Comparison of ENCODE assay signal across 9 cellular contexts in the genomic region with DNA sequence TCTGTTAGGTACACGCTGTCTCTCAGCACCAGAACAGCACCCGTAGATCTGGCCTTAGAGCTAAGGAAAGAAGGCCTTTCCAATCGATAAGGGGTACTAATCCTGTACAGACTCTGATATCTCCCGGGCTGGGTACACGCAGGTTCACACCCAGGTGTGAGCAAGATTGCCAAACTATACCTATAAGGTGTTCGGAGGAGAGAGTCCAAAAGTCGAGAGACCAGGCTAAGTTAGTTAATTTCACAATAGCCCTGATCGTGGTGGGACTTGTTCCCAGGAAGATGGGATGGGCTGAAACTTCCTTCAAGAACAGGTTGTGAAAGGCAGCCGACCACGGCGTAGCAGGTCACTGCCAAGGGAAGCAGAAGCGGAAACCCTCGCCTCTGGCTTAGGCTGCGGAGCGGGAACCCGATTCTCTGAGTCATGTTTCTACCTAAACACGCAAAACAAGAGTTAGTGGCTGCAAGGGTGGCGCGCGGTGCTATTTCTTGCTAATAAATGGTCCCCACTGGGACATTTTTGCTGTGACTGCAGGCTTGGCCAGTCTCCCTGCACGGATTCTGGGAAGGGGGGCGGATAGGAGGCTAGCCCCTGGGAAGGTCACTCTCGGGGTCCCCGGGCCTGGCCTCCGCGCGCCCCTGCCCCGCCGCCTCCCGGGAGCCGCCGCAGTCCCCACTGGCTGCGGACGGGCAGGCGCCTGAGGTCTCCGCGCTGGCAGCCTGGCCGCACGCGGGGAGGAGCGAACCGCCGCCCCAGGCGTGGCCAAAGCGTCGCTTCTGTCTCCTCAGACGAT.
A peak's percentile ranks its signal among the peaks of the same experiment; 100 is the strongest.
DNase-seq lines count a peak whose midpoint lies in the region; TF ChIP-seq lines count a peak whose summit lies in the region.
"Had no signal": no experiment of that assay in that cellular context is flagged by ENCODE, and none has a peak within 500 bp of the region (broad histone marks: within the 10 kb centered on the region; RNA-seq: fewer than 3 reads in every experiment).

No MANE protein-coding gene starts in this region.

- H3K79me2 ChIP-seq in MM.1S (ENCODE audit: low read length), result no peaks in the 10 kb centered on the region

- H3K27me3 Mint-ChIP-seq in immature natural killer cell (ENCODE audit: low read depth in 3 of 3), result peaks cover 10 to 18% (median 16%) of the 10 kb centered on the region in 3 donors

- intact Hi-C loops in ascending aorta (cut with DNase I), result no loop called here

- H3F3A ChIP-seq in MM.1S (ENCODE audit: insufficient read depth, low read length), result no peaks in the 10 kb centered on the region

- H3K4me3 ChIP-seq in ascending aorta, result peak overlapping the region; percentile 26 to 51
- no peak overlapping the region for H3K4me3 ChIP-seq in MM.1S (ENCODE audit: low read length)

- peak overlapping the region in 2 of 5 donors; percentile 22 to 24 for H3K4me3 Mint-ChIP-seq in immature natural killer cell

- H2AFZ ChIP-seq in MM.1S (ENCODE audit: low read length), result no peak overlapping the region

- peaks cover 0 to 2% (median 0%) of the 10 kb centered on the region in 6 donors for H3K9me3 Mint-ChIP-seq in immature natural killer cell

- H3K36me3 ChIP-seq in ascending aorta, result no peaks in the 10 kb centered on the region
- no peaks in the 10 kb centered on the region for H3K36me3 ChIP-seq in MM.1S (replicated peaks; ENCODE audit: insufficient read depth, low read length)

- H4K20me1 ChIP-seq in MM.1S (ENCODE audit: insufficient read depth, low read length), result no peaks in the 10 kb centered on the region

- peak; percentile 54 for DNase-seq in 8988T
- peak; percentile 64 for DNase-seq in GM20000 (ENCODE audit: low spot score)
- DNase-seq in NOMO-1 treated with DMSO at 0.1 percent for 48 hours (lab: John Stamatoyannopoulos, UW; ENCODE audit: unreplicated experiment), result peak; percentile 62
- DNase-seq in ascending aorta (ENCODE audit: low spot score in 2 of 2), result peak in 1 of 2 donors; percentile 70
- peak in 2 of 3 donors; percentile 1 to 2 for DNase-seq in immature natural killer cell
- DNase-seq in stimulated activated CD4-positive, alpha-beta T cell treated with anti-CD3 and anti-CD28 coated beads, Interleukin-1b, Interleukin-23, amount 100 ng/mL, for 48 hours, result peak; percentile 28
- DNase-seq in MM.1S, result no peak
- DNase-seq in HCEC 1CT, result no peak

- H3K4me1 ChIP-seq in ascending aorta (no peaks in the 10 kb centered on the region), MM.1S (ENCODE audit: low read length) (no peaks in the 10 kb centered on the region)

- H3K36me3 Mint-ChIP-seq in immature natural killer cell, result no peaks in the 10 kb centered on the region

- H3K27ac ChIP-seq in ascending aorta (no peak overlapping the region), MM.1S (ENCODE audit: low read length) (no peak overlapping the region)
- H3K27ac ChIP-seq: C4-2B had no signal

- H3K4me1 Mint-ChIP-seq in immature natural killer cell, result peaks cover 0 to 5% of the 10 kb centered on the region in 2 donors

- H3K9me2 ChIP-seq in MM.1S (replicated peaks; ENCODE audit: insufficient read depth, low read length), result no peaks in the 10 kb centered on the region

- no peaks in the 10 kb centered on the region for H3K27me3 ChIP-seq in ascending aorta
- H3K27me3 ChIP-seq in MM.1S (replicated peaks; ENCODE audit: insufficient read depth, low read length), result no peaks in the 10 kb centered on the region

- TF ChIP-seq CTCF in GM20000 (IDR thresholded peaks at IDR 0.05; ENCODE audit: extremely low read depth, missing control alignments), result no peak
- TF ChIP-seq CTCF in ascending aorta (IDR thresholded peaks at IDR 0.05), result no peak
- TF ChIP-seq CTCF in MM.1S (IDR thresholded peaks at IDR 0.05; ENCODE audit: low read length), result no peak

- no peak overlapping the region for H3K27ac Mint-ChIP-seq in immature natural killer cell

- no peak overlapping the region; the same call in 1 of the 2 replicates for H3K4me2 ChIP-seq in MM.1S (ENCODE audit: low read depth, low read length)

- no peaks in the 10 kb centered on the region for H3K9me3 ChIP-seq in ascending aorta
- no peaks in the 10 kb centered on the region for H3K9me3 ChIP-seq in MM.1S (replicated peaks; ENCODE audit: insufficient read depth, low read length)

- H3K9ac ChIP-seq in MM.1S (ENCODE audit: low read length), result no peak overlapping the region

Comparison
In these comparisons a context has a peak if more than half of its experiments do, and no peak if none do; other contexts are left out.
1. DNase-seq: peak in 8988T (single experiment), GM20000 (single experiment), NOMO-1 treated with DMSO at 0.1 percent for 48 hours (single experiment), immature natural killer cell (2 of 3) and stimulated activated CD4-positive, alpha-beta T cell treated with anti-CD3 and anti-CD28 coated beads, Interleukin-1b, Interleukin-23, amount 100 ng/mL, for 48 hours (single experiment); none in MM.1S (single experiment) and HCEC 1CT (single experiment).